25 cellular contexts compared by ENCODE assay signal in genomic region chr10:71534552-71535158, GRCh38.
DNase-seq lines count a peak whose midpoint lies in the region; ATAC-seq, FAIRE-seq and TF ChIP-seq lines count a peak whose summit lies in the region.
"Had no signal": no experiment of that assay in that cellular context is flagged by ENCODE, and none has a peak within 500 bp of the region (broad histone marks: within the 10 kb centered on the region; RNA-seq: fewer than 3 reads in every experiment).

No MANE protein-coding gene starts in this region.

- BruUV-seq in K562 (replicated peaks; lab: Mats Ljungman, UMichigan) = no TSS peak

- H2AFZ ChIP-seq in K562 (ENCODE audit: low read depth, low read length) = peak overlapping the region; percentile 9; the same call in 1 of the 2 replicates
- no peak overlapping the region for H2AFZ ChIP-seq in Karpas-422 (ENCODE audit: low read length)

- POLR2A ChIA-PET in K562 (lab: Yijun Ruan, JAX) = interaction anchor here (0.8 to 1.3 kb wide), 2 partner anchors 11 to 14 kb away, joined by 3 to 6 read pairs; no protein-coding TSS in a partner anchor

- H3K9me1 ChIP-seq in K562 (ENCODE audit: control insufficient read depth, insufficient read depth, low read length) = no peaks in the 10 kb centered on the region

- H3K4me2 ChIP-seq in K562 (ENCODE audit: insufficient read depth, low read length) (no peak overlapping the region), Karpas-422 (ENCODE audit: low read depth, low read length, poor library complexity, severe bottlenecking) (no peak overlapping the region)

- H3K36me3 ChIP-seq in cardiac muscle cell = no peaks in the 10 kb centered on the region
- H3K36me3 ChIP-seq in K562 (ENCODE audit: control insufficient read depth, insufficient read depth, low read length) = no peaks in the 10 kb centered on the region
- no peaks in the 10 kb centered on the region for H3K36me3 ChIP-seq in mucosa of descending colon (ENCODE audit: low read depth)
- no peaks in the 10 kb centered on the region for H3K36me3 ChIP-seq in thyroid gland
- no peaks in the 10 kb centered on the region for H3K36me3 ChIP-seq in Karpas-422 (ENCODE audit: insufficient read depth, low read length)
- H3K36me3 ChIP-seq: adrenal gland, SJSA1, uterus had no signal

- H3K9me3 ChIP-seq in cardiac muscle cell (ENCODE audit: low read depth) (no peaks in the 10 kb centered on the region), K562 (replicated peaks; ENCODE audit: control insufficient read depth, insufficient read depth, low read depth, low read length) (no peaks in the 10 kb centered on the region), mucosa of descending colon (no peaks in the 10 kb centered on the region), thyroid gland (no peaks in the 10 kb centered on the region), Karpas-422 (ENCODE audit: low read length) (no peaks in the 10 kb centered on the region)
- H3K9me3 ChIP-seq: adrenal gland, SJSA1, testis, uterus had no signal

- no peaks in the 10 kb centered on the region for H3K27me3 ChIP-seq in cardiac muscle cell
- peaks cover 3 to 51% of the 10 kb centered on the region in 2 experiments; a peak in 3 of 5 replicates for H3K27me3 ChIP-seq in K562 (ENCODE audit: control insufficient read depth in 2 of 2, insufficient read depth in 2 of 2, low read length in 2 of 2)
- no peaks in the 10 kb centered on the region for H3K27me3 ChIP-seq in thyroid gland
- H3K27me3 ChIP-seq in Karpas-422 (ENCODE audit: low read length) = no peaks in the 10 kb centered on the region
- H3K27me3 ChIP-seq: adrenal gland, SJSA1, testis, uterus had no signal

- H3K4me3 ChIP-seq in cardiac muscle cell (no peak overlapping the region), K562 (no peak overlapping the region), mucosa of descending colon (no peak overlapping the region), thyroid gland (replicated peaks in 1 of 3) (no peak overlapping the region), Karpas-422 (ENCODE audit: low read length) (no peak overlapping the region)
- H3K4me3 ChIP-seq: adrenal gland, SJSA1, testis, uterus had no signal

- H4K20me1 ChIP-seq in K562 (replicated peaks; ENCODE audit: control insufficient read depth, insufficient read depth, low read length) (no peaks in the 10 kb centered on the region), Karpas-422 (ENCODE audit: insufficient read depth, low read depth, low read length) (no peaks in the 10 kb centered on the region)

- H3K9ac ChIP-seq in K562 (ENCODE audit: insufficient read depth in 1 of 2, low read depth in 2 of 2, low read length in 2 of 2) = peak overlapping the region in 1 of 2 experiments; percentile 49; a peak in 1 of 4 replicates
- no peak overlapping the region for H3K9ac ChIP-seq in Karpas-422 (ENCODE audit: low read length)

- TF ChIP-seq EP300 in K562 (IDR thresholded peaks at IDR 0.05; ENCODE audit: low read length) = 0 out of 2 replicates have a peak, but pooled peaks have one; percentile 6

- TF ChIP-seq CTCF in cardiac muscle cell (IDR thresholded peaks at IDR 0.05; ENCODE audit: low read depth, low read length) (no peak), K562 (IDR thresholded peaks at IDR 0.05 in 2 of 3, conservative IDR thresholded peaks at IDR 0.05 in 1 of 3; ENCODE audit: insufficient read depth in 2 of 3, low read depth in 1 of 3, low read length in 3 of 3) (no peak), mucosa of descending colon (IDR thresholded peaks at IDR 0.05) (no peak), thyroid gland (IDR thresholded peaks at IDR 0.05) (no peak)

- CTCF ChIA-PET in K562 (lab: Yijun Ruan, JAX; ENCODE audit: low intra/inter-chr PET ratio) = no interaction called here

- DNase-seq in cardiac muscle cell (ENCODE audit: low read depth in 1 of 2, low spot score in 1 of 2) = peak; percentile 11 to 56
- DNase-seq in cardiac septum (ENCODE audit: low spot score) = no peak
- peak in 1 of 4 experiments; percentile 30 for DNase-seq in K562 (ENCODE audit: extremely low read depth in 1 of 4, low spot score in 3 of 4)
- no peak for DNase-seq in mucosa of descending colon
- peak; percentile 36 to 65 for DNase-seq in thyroid gland
- DNase-seq in COLO668 (lab: John Stamatoyannopoulos, UW; ENCODE audit: unreplicated experiment) = no peak
- DNase-seq in NCI-H2196 treated with DMSO at 0.1 percent for 48 hours (lab: John Stamatoyannopoulos, UW; ENCODE audit: unreplicated experiment) = no peak
- no peak for DNase-seq in Karpas-422
- DNase-seq: activated CD4-positive, alpha-beta T cell treated with anti-CD3 and anti-CD28 coated beads, Interleukin-2, amount 50 U/mL, for 1 hour; activated naive CD4-positive, alpha-beta T cell treated with Interleukin-2 at 50 U/mL for 16 hours; activated T-cell treated with anti-CD3 and anti-CD28 coated beads, Interleukin-2, amount 50 U/mL, for 4 hours; AML-193; CD4-positive, alpha-beta memory T cell; foreskin melanocyte; mesenchymal stem cell; NCI-H82; occipital lobe; RPMI8226; stimulated activated naive B cell treated with anti-CD40 and anti-IgM and Interleukin-4, amounts not matched to agents 10 μg/mL and 1 μg/mL and 100 μg/mL, for 72 hours; T-helper 9 cell; testis; uterus had no signal

- H3K4me1 ChIP-seq in cardiac muscle cell (ENCODE audit: low read depth) (peaks cover 18% of the 10 kb centered on the region), K562 (replicated peaks in 1 of 2; ENCODE audit: control insufficient read depth in 2 of 2, insufficient read depth in 2 of 2, low read length in 2 of 2) (peaks cover 0 to 29% of the 10 kb centered on the region in 2 experiments; a peak in 4 of 5 replicates), mucosa of descending colon (ENCODE audit: low read depth) (no peaks in the 10 kb centered on the region), thyroid gland (peaks cover 0 to 6% of the 10 kb centered on the region in 2 donors), Karpas-422 (ENCODE audit: low read length) (no peaks in the 10 kb centered on the region)
- H3K4me1 ChIP-seq: adrenal gland, SJSA1, testis, uterus had no signal

- H3K79me2 ChIP-seq in K562 (ENCODE audit: control insufficient read depth, insufficient read depth, low read length) = no peaks in the 10 kb centered on the region
- no peaks in the 10 kb centered on the region for H3K79me2 ChIP-seq in Karpas-422 (ENCODE audit: low read length)

- no peak for TF ChIP-seq RAD21 in K562 (CRISPR knock-in tag; conservative IDR thresholded peaks at IDR 0.05 in 1 of 2, IDR thresholded peaks at IDR 0.05 in 1 of 2)

- TF ChIP-seq POLR2A in K562 (conservative IDR thresholded peaks at IDR 0.05) = no peak
- no peak for TF ChIP-seq POLR2A in thyroid gland (IDR thresholded peaks at IDR 0.05)

- H3K27ac ChIP-seq in cardiac muscle cell (no peak overlapping the region), K562 (ENCODE audit: extremely low read depth, low read depth, low read length) (no peak overlapping the region), thyroid gland (no peak overlapping the region), Karpas-422 (ENCODE audit: low read length) (no peak overlapping the region)
- H3K27ac ChIP-seq: adrenal gland, SJSA1, testis, uterus had no signal

- ATAC-seq in K562 = no peak
- peak; percentile 17 for ATAC-seq in mucosa of descending colon
- ATAC-seq: activated T-cell treated with anti-CD3 and anti-CD28 coated beads, Interleukin-2, amount 50 U/mL, for 4 hours; stimulated activated naive B cell treated with anti-CD40 and anti-IgM and Interleukin-4, amounts not matched to agents 10 μg/mL and 1 μg/mL and 100 μg/mL, for 72 hours; WTC11 had no signal

- H3K9me2 ChIP-seq in Karpas-422 (replicated peaks; ENCODE audit: insufficient read depth, low read length) = no peaks in the 10 kb centered on the region

- no peak for FAIRE-seq in K562 (lab: Jason Lieb, UNC)

- in situ Hi-C loops in K562 (cut with MboI) = no loop called here

- intact Hi-C loops in cardiac septum (cut with DNase I) (loop anchor here (10.0 kb wide), 1 partner anchor 100 kb away; no protein-coding TSS in a partner anchor), K562 (cut with micrococcal nuclease) (no loop called here), mucosa of descending colon (cut with DNase I, micrococcal nuclease) (no loop called here), thyroid gland (cut with DNase I) (no loop called here)

- WGBS in K562 (ENCODE audit: insufficient coverage, low coverage, missing lambda C conversion rate) = 9% methylated on average over 4 of the region's 4 CpGs
- 28 to 58% methylated on average over 4 of the region's 4 CpGs for WGBS in thyroid gland, 2 donors

TF ChIP-seq in K562, 482 proteins besides CTCF, POLR2A, EP300 and RAD21 (continues in another document):
- TF ChIP-seq RBM22 (IDR thresholded peaks at IDR 0.05; ENCODE audit: low read depth, low read length, poor library complexity, severe bottlenecking) = no peak
- peak; percentile 84 for TF ChIP-seq ZNF589 (CRISPR knock-in tag; IDR thresholded peaks at IDR 0.05; ENCODE audit: low read depth)
- peak; percentile 37 for TF ChIP-seq CBFA2T3 (IDR thresholded peaks at IDR 0.05)
- TF ChIP-seq ZNF277 (CRISPR knock-in tag; IDR thresholded peaks at IDR 0.05; ENCODE audit: borderline replicate concordance) = no peak
- no peak for TF ChIP-seq CHCHD3 (CRISPR knock-in tag; IDR thresholded peaks at IDR 0.05)
- TF ChIP-seq ETV6 (IDR thresholded peaks at IDR 0.05; ENCODE audit: borderline replicate concordance in 1 of 2, low read depth in 2 of 2, low read length in 1 of 2) = no peak
- TF ChIP-seq ETV6 (CRISPR knock-in tag; IDR thresholded peaks at IDR 0.05; ENCODE audit: borderline replicate concordance) = no peak

Comparison
In these comparisons a context has a peak if more than half of its experiments do, and no peak if none do; other contexts are left out.
1. DNase-seq: peak in cardiac muscle cell (2 of 2) and thyroid gland (2 of 2); none in cardiac septum (single experiment), mucosa of descending colon (0 of 3), COLO668 (single experiment), NCI-H2196 treated with DMSO at 0.1 percent for 48 hours (single experiment) and Karpas-422 (single experiment).